ENCODE assay signal across 24 cellular contexts in genomic region chr1:171250263-171250662, GRCh38. TPM values are rescaled to one million over a fixed set of nuclear protein-coding genes. Genes with fewer than 3 reads are reported as not detected.
DNase-seq lines count a peak whose midpoint lies in the region; TF ChIP-seq lines count a peak whose summit lies in the region.
"Had no signal": no experiment of that assay in that cellular context is flagged by ENCODE, and none has a peak within 500 bp of the region (broad histone marks: within the 10 kb centered on the region; RNA-seq: fewer than 3 reads in every experiment).

No MANE protein-coding gene starts in this region.

- POLR2A ChIA-PET in OCI-LY7 (lab: Charles Lee) = interaction anchor here (0.6 to 5.6 kb wide), 11 partner anchors 9 to 88 kb away, joined by 3 to 40 read pairs (median 3); partner anchors contain the start of gene FMO4

- no peaks in the 10 kb centered on the region for H3K27me3 ChIP-seq in right atrium auricular region
- H3K27me3 ChIP-seq in prostate gland (replicated peaks; ENCODE audit: insufficient read depth) = no peaks in the 10 kb centered on the region

- peak overlapping the region; percentile 29 to 41 for H3K27ac ChIP-seq in right atrium auricular region
- no peak overlapping the region for H3K27ac ChIP-seq in OCI-LY7 (ENCODE audit: low read depth, low read length, poor library complexity, severe bottlenecking)
- no peak overlapping the region for H3K27ac ChIP-seq in prostate gland
- H3K27ac ChIP-seq: PC-9 had no signal

- H3K4me3 ChIP-seq in right atrium auricular region (no peak overlapping the region), OCI-LY7 (ENCODE audit: low read depth, low read length, poor library complexity, severe bottlenecking) (peak overlapping the region; percentile 76), prostate gland (no peak overlapping the region)
- H3K4me3 ChIP-seq: GM12878, PC-9 had no signal

- H3K4me1 Mint-ChIP-seq in neural crest cell = peaks cover 8% of the 10 kb centered on the region

- no peaks in the 10 kb centered on the region for H4K20me1 ChIP-seq in OCI-LY7 (ENCODE audit: insufficient read depth, low read length)

- no peak for DNase-seq in right atrium auricular region (ENCODE audit: low spot score)
- no peak for DNase-seq in cardiac septum (ENCODE audit: low spot score)
- peak; percentile 17 for DNase-seq in OCI-LY7 (ENCODE audit: low spot score)
- DNase-seq in neural crest cell (ENCODE audit: low read depth, low spot score) = no peak
- no peak for DNase-seq in NCI-H128 (lab: John Stamatoyannopoulos, UW; ENCODE audit: unreplicated experiment)
- DNase-seq in prostate gland (ENCODE audit: low spot score) = no peak
- DNase-seq in amygdala (lab: John Stamatoyannopoulos, UW) = no peak
- DNase-seq: C1 segment of cervical spinal cord; CD4-positive, alpha-beta memory T cell; EL; GDM1; GOT3; HFFc6; KG1; MM.1S; NCI-H1048; NCI-H1694 treated with DMSO at 0.1 percent for 48 hours; NCI-H2227 treated with DMSO at 0.1 percent for 48 hours; PC-9; SHP77 had no signal

- CTCF ChIA-PET in OCI-LY7 (lab: Charles Lee; ENCODE audit: unreplicated experiment) = interaction anchor here (1.2 to 2.3 kb wide), 2 partner anchors 11 to 63 kb away, joined by 3 to 10 read pairs; partner anchors contain the start of gene FMO4

- H3K27ac Mint-ChIP-seq in neural crest cell (ENCODE audit: unreplicated experiment) = no peak overlapping the region
- H3K27ac Mint-ChIP-seq: CD4-positive, alpha-beta memory T cell; HFFc6 had no signal

- 91% methylated on average over 3 of the region's 3 CpGs for WGBS in prostate gland

- BruUV-seq in OCI-LY7 (replicated peaks; lab: Mats Ljungman, UMichigan) = no TSS peak

- no peaks in the 10 kb centered on the region for H3K9me2 ChIP-seq in OCI-LY7 (ENCODE audit: insufficient read depth, low read length)

- H3K36me3 Mint-ChIP-seq in neural crest cell (ENCODE audit: low read depth) = no peaks in the 10 kb centered on the region
- H3K36me3 Mint-ChIP-seq: CD4-positive, alpha-beta memory T cell had no signal

- H3K9me3 Mint-ChIP-seq in neural crest cell = peaks cover 3% of the 10 kb centered on the region
- H3K9me3 Mint-ChIP-seq: CD4-positive, alpha-beta memory T cell; HFFc6 had no signal

- H3K27me3 Mint-ChIP-seq in neural crest cell (ENCODE audit: low read depth) = peaks cover 38% of the 10 kb centered on the region

- peaks cover 13% of the 10 kb centered on the region; the same call in 1 of the 2 replicates for H3K79me2 ChIP-seq in OCI-LY7 (ENCODE audit: insufficient read depth, low read depth, low read length)

- TF ChIP-seq CTCF in right atrium auricular region (IDR thresholded peaks at IDR 0.05) (no peak), OCI-LY7 (conservative IDR thresholded peaks at IDR 0.05; ENCODE audit: low read length) (no peak), neural crest cell (conservative IDR thresholded peaks at IDR 0.05) (no peak), prostate gland (IDR thresholded peaks at IDR 0.05) (no peak)

- H3K4me1 ChIP-seq in right atrium auricular region = peaks cover 0 to 5% of the 10 kb centered on the region in 2 donors
- H3K4me1 ChIP-seq in OCI-LY7 (ENCODE audit: insufficient read depth, low read length, poor library complexity, severe bottlenecking) = peaks cover 51% of the 10 kb centered on the region
- no peaks in the 10 kb centered on the region for H3K4me1 ChIP-seq in prostate gland (replicated peaks)
- H3K4me1 ChIP-seq: HAP-1 had no signal

- intact Hi-C loops in cardiac septum (cut with DNase I) (no loop called here), OCI-LY7 (cut with micrococcal nuclease; ENCODE audit: unreplicated experiment) (loop anchor here (5.0 kb wide), 3 partner anchors 237 to 718 kb away; partner anchors contain the start of genes GORAB, PRRC2C and VAMP4), prostate gland (cut with DNase I) (no loop called here)

- H2AFZ ChIP-seq in OCI-LY7 (ENCODE audit: low read length) = peak overlapping the region; percentile 5; the same call in 1 of the 2 replicates
- H2AFZ ChIP-seq: PC-9 had no signal

- no peak for TF ChIP-seq POLR2A in prostate gland (IDR thresholded peaks at IDR 0.05)

- peak overlapping the region; percentile 87 for H3K4me2 ChIP-seq in OCI-LY7 (ENCODE audit: low read length)
- H3K4me2 ChIP-seq: PC-9 had no signal

- H3K9me3 ChIP-seq in right atrium auricular region (no peaks in the 10 kb centered on the region), OCI-LY7 (ENCODE audit: low read length) (no peaks in the 10 kb centered on the region), prostate gland (no peaks in the 10 kb centered on the region)
- H3K9me3 ChIP-seq: HAP-1 had no signal

- no peaks in the 10 kb centered on the region for H3K36me3 ChIP-seq in right atrium auricular region
- peaks cover 10% of the 10 kb centered on the region for H3K36me3 ChIP-seq in OCI-LY7 (ENCODE audit: insufficient read depth, low read length)
- no peaks in the 10 kb centered on the region for H3K36me3 ChIP-seq in prostate gland
- H3K36me3 ChIP-seq: HAP-1 had no signal

- H3K4me3 Mint-ChIP-seq in neural crest cell = peak overlapping the region; percentile 47

RNA-seq across cellular contexts. Expression of gene FMO1, which starts 2.0 kb away (rescaled TPM):
- total RNA-seq in right atrium auricular region (under 1 TPM; 0.37 to 0.47 TPM), cardiac septum (1.3 TPM), OCI-LY7 (2022) (0.34 and 0.98 TPM in 2 replicates), neural crest cell (not detected in 2 replicates), prostate gland (under 1 TPM in 1 of 2 donors, not detected in 1; 0.28 TPM)
- 0.38 and 1.2 TPM in 2 replicates for total RNA-seq in OCI-LY7 (2014; rRNA removed; shearing (Covaris generic))
- total RNA-seq: A673; CD4-positive, alpha-beta memory T cell; GM12878; HFFc6; NCI-H460; PC-9 had no signal

Comparison
In these comparisons a context has a peak if more than half of its experiments do, and no peak if none do; other contexts are left out.
1. H3K27ac ChIP-seq: peak in right atrium auricular region (2 of 2); none in OCI-LY7 (single experiment) and prostate gland (0 of 2).